ENCODE assay signal across 10 cellular contexts in the genomic region with DNA sequence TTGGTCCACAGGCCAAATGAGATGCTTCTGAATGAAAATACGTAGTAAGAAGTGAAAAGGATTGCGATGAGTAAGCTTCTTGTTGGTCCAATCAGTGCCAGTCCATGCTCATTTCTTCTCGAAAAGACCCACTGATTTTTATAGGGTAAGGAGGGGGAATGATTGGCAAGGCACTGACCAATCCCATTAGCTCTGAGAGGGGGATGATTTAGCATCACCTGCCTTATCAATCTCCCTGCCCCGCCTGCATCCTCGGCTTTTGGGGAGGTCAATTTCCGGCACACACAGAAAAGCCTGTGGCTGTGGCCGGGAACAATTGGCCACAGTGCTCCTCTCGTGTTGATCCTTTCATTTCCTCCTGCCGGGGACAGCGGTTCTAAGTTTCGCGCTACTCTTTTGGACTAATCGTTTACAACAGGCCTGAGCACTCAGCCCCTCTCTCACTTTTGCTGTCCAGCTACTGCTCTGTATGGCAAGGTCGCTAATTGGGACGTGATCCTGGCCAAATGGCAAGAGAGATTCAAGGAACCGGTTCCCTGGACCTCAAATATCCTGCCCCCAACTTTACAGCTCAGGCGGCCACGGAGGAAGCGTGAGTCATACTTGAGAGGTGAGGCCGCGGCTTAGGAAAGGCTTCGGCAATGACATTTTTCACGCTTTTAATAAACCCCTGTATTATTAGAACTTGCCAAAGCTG. TPM values are rescaled to one million over a fixed set of nuclear protein-coding genes. Genes with fewer than 3 reads are reported as not detected.
DNase-seq lines count a peak whose midpoint lies in the region; ATAC-seq and TF ChIP-seq lines count a peak whose summit lies in the region.
"Had no signal": no experiment of that assay in that cellular context is flagged by ENCODE, and none has a peak within 500 bp of the region (broad histone marks: within the 10 kb centered on the region; RNA-seq: fewer than 3 reads in every experiment).

No MANE protein-coding gene starts in this region.

- no peaks in the 10 kb centered on the region for H3K9me3 Mint-ChIP-seq in CD8-positive, alpha-beta memory T cell
- H3K9me3 Mint-ChIP-seq in WTC11 (no peaks in the 10 kb centered on the region; the same call in 1 of the 2 replicates), immature natural killer cell (peaks cover 0 to 2% (median 0%) of the 10 kb centered on the region in 6 donors)

- peaks cover 7 to 34% of the 10 kb centered on the region in 2 donors for H3K27me3 Mint-ChIP-seq in CD8-positive, alpha-beta memory T cell
- H3K27me3 Mint-ChIP-seq in WTC11 (ENCODE audit: low read depth) (no peaks in the 10 kb centered on the region), immature natural killer cell (ENCODE audit: low read depth in 3 of 3) (peaks cover 2% of the 10 kb centered on the region in 3 donors)

- peaks cover 3 to 12% (median 3%) of the 10 kb centered on the region in 3 donors for H3K4me1 Mint-ChIP-seq in CD8-positive, alpha-beta memory T cell
- H3K4me1 Mint-ChIP-seq in WTC11 (peaks cover 17% of the 10 kb centered on the region), immature natural killer cell (peaks cover 2 to 8% of the 10 kb centered on the region in 2 donors)

- no peak for DNase-seq in CD8-positive, alpha-beta memory T cell
- DNase-seq in WTC11 (ENCODE audit: low spot score), result no peak
- DNase-seq in immature natural killer cell, result no peak
- DNase-seq in NCI-H510A (lab: John Stamatoyannopoulos, UW), result no peak
- DNase-seq in WERI-Rb-1, result no peak
- no peak for DNase-seq in DMS114 treated with DMSO at 0.1 percent for 48 hours (lab: John Stamatoyannopoulos, UW; ENCODE audit: unreplicated experiment)
- DNase-seq: activated T-cell treated with anti-CD3 and anti-CD28 coated beads, Interleukin-2, amount 50 U/mL, for 48 hours had no signal

- no peaks in the 10 kb centered on the region for H3K36me3 ChIP-seq in CD8-positive, alpha-beta memory T cell (ENCODE audit: insufficient read depth, low read length)
- H3K36me3 ChIP-seq in WERI-Rb-1, result no peaks in the 10 kb centered on the region

- no peaks in the 10 kb centered on the region for H3K4me1 ChIP-seq in CD8-positive, alpha-beta memory T cell (ENCODE audit: insufficient read depth, low read length)

- H3K4me3 Mint-ChIP-seq in CD8-positive, alpha-beta memory T cell, result peak overlapping the region in 6 of 7 donors; percentile 54 to 85 (median 58)
- no peak overlapping the region for H3K4me3 Mint-ChIP-seq in WTC11
- peak overlapping the region; percentile 9 to 71 (median 28) for H3K4me3 Mint-ChIP-seq in immature natural killer cell

- H3K27me3 ChIP-seq in CD8-positive, alpha-beta memory T cell (ENCODE audit: insufficient read depth, low read length, poor library complexity, severe bottlenecking), result no peaks in the 10 kb centered on the region
- H3K27me3 ChIP-seq in WERI-Rb-1 (ENCODE audit: insufficient read depth, low read depth, severe bottlenecking), result no peaks in the 10 kb centered on the region

- no peaks in the 10 kb centered on the region for H3K9me3 ChIP-seq in CD8-positive, alpha-beta memory T cell (ENCODE audit: low read length)
- H3K9me3 ChIP-seq in WERI-Rb-1 (ENCODE audit: severe bottlenecking), result no peaks in the 10 kb centered on the region

- POLR2A ChIA-PET in CD8-positive, alpha-beta memory T cell (lab: Charles Lee), result no interaction called here
- POLR2A ChIA-PET in WTC11 (lab: Charles Lee), result no interaction called here

- no peaks in the 10 kb centered on the region for H3K36me3 Mint-ChIP-seq in CD8-positive, alpha-beta memory T cell
- H3K36me3 Mint-ChIP-seq in WTC11 (no peaks in the 10 kb centered on the region), immature natural killer cell (no peaks in the 10 kb centered on the region)

- TF ChIP-seq CTCF in WTC11 (IDR thresholded peaks at IDR 0.05) (no peak), WERI-Rb-1 (IDR thresholded peaks at IDR 0.05; ENCODE audit: low read depth, low read length) (no peak)

- H3K4me3 ChIP-seq in CD8-positive, alpha-beta memory T cell (ENCODE audit: low read length), result no peak overlapping the region
- H3K4me3 ChIP-seq in WERI-Rb-1 (ENCODE audit: low read depth, low read length), result no peak overlapping the region

- H3K27ac ChIP-seq in CD8-positive, alpha-beta memory T cell (ENCODE audit: low read depth, low read length), result no peak overlapping the region
- no peak overlapping the region for H3K27ac ChIP-seq in WERI-Rb-1

- CTCF ChIA-PET in CD8-positive, alpha-beta memory T cell (lab: Charles Lee), result interaction anchor here (1.2 kb wide), 1 partner anchor 46 kb away, joined by 3 read pairs; no protein-coding TSS in a partner anchor
- CTCF ChIA-PET in WTC11 (lab: Charles Lee), result interaction anchor here (0.8 to 1.8 kb wide), 5 partner anchors 14 to 140 kb away, joined by 3 to 5 read pairs (median 3); no protein-coding TSS in a partner anchor

- ATAC-seq in HG03520 (IDR thresholded peaks at IDR 0.05; ENCODE audit: unreplicated experiment), result peak; percentile 47
- ATAC-seq in WTC11, result peak; percentile 23; the same call in 1 of the 2 replicates
- no peak for ATAC-seq in GM19455 (IDR thresholded peaks at IDR 0.05; ENCODE audit: unreplicated experiment)

- peak overlapping the region in 1 of 8 donors; percentile 47 for H3K27ac Mint-ChIP-seq in CD8-positive, alpha-beta memory T cell
- no peak overlapping the region for H3K27ac Mint-ChIP-seq in WTC11
- H3K27ac Mint-ChIP-seq in immature natural killer cell, result peak overlapping the region in 2 of 6 donors; percentile 13 to 27

TF ChIP-seq in WTC11, 78 proteins besides CTCF, POLR2A, EP300 and RAD21:
- TF ChIP-seq JAZF1 (CRISPR knock-in tag; IDR thresholded peaks at IDR 0.05), result no peak
- TF ChIP-seq EMX1 (CRISPR knock-in tag; IDR thresholded peaks at IDR 0.05), result no peak
- TF ChIP-seq ATF1 (CRISPR knock-in tag; IDR thresholded peaks at IDR 0.05), result no peak
- no peak for TF ChIP-seq ZNF671 (CRISPR knock-in tag; IDR thresholded peaks at IDR 0.05)
- TF ChIP-seq, protein P1, sequence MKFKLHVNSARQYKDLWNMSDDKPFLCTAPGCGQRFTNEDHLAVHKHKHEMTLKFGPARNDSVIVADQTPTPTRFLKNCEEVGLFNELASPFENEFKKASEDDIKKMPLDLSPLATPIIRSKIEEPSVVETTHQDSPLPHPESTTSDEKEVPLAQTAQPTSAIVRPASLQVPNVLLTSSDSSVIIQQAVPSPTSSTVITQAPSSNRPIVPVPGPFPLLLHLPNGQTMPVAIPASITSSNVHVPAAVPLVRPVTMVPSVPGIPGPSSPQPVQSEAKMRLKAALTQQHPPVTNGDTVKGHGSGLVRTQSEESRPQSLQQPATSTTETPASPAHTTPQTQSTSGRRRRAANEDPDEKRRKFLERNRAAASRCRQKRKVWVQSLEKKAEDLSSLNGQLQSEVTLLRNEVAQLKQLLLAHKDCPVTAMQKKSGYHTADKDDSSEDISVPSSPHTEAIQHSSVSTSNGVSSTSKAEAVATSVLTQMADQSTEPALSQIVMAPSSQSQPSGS (CRISPR knock-in tag; IDR thresholded peaks at IDR 0.05; ENCODE audit: borderline replicate concordance, low read depth), result no peak
- TF ChIP-seq JUN (CRISPR knock-in tag; IDR thresholded peaks at IDR 0.05), result no peak
- no peak for TF ChIP-seq ZNF121 (CRISPR knock-in tag; IDR thresholded peaks at IDR 0.05)
- no peak for TF ChIP-seq ZBTB21 (CRISPR knock-in tag; IDR thresholded peaks at IDR 0.05; ENCODE audit: borderline replicate concordance)
- TF ChIP-seq, protein P2, sequence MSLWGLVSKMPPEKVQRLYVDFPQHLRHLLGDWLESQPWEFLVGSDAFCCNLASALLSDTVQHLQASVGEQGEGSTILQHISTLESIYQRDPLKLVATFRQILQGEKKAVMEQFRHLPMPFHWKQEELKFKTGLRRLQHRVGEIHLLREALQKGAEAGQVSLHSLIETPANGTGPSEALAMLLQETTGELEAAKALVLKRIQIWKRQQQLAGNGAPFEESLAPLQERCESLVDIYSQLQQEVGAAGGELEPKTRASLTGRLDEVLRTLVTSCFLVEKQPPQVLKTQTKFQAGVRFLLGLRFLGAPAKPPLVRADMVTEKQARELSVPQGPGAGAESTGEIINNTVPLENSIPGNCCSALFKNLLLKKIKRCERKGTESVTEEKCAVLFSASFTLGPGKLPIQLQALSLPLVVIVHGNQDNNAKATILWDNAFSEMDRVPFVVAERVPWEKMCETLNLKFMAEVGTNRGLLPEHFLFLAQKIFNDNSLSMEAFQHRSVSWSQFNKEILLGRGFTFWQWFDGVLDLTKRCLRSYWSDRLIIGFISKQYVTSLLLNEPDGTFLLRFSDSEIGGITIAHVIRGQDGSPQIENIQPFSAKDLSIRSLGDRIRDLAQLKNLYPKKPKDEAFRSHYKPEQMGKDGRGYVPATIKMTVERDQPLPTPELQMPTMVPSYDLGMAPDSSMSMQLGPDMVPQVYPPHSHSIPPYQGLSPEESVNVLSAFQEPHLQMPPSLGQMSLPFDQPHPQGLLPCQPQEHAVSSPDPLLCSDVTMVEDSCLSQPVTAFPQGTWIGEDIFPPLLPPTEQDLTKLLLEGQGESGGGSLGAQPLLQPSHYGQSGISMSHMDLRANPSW (CRISPR knock-in tag; conservative IDR thresholded peaks at IDR 0.05; ENCODE audit: low read depth), result no peak

RNA-seq across cellular contexts. Expression of a gene that starts 43.1 kb away (rescaled TPM):
- not detected for total RNA-seq in CD8-positive, alpha-beta memory T cell
- not detected for polyA plus RNA-seq in CD8-positive, alpha-beta memory T cell
- not detected in 3 replicates for total RNA-seq in WTC11 (2021)
- polyA plus RNA-seq in immature natural killer cell, result not detected
- polyA plus RNA-seq: neural cell had no signal
